ENCODE assay signal across 11 cellular contexts in the genomic region with DNA sequence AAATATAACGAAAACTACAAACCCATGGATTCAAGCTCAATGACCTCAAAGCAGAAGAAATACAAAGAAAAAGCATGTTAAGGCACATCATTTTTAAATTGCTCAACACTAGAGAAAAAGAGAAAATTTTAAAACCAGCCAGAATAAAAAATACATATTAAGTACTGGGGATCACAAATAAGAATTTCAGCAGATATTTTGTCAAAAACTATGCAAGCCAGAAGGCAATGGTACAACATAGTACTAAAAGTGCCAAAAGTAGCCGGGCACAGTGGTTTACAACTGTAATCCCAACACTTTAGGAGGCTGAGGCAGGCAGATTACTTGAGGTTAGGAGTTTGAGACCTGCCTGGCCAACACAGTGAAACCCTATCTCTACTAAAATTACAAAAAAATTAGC. TPM values are rescaled to one million over a fixed set of nuclear protein-coding genes. Genes with fewer than 3 reads are reported as not detected.
DNase-seq lines count a peak whose midpoint lies in the region; ATAC-seq and TF ChIP-seq lines count a peak whose summit lies in the region.
"Had no signal": no experiment of that assay in that cellular context is flagged by ENCODE, and none has a peak within 500 bp of the region (broad histone marks: within the 10 kb centered on the region; RNA-seq: fewer than 3 reads in every experiment).

No MANE protein-coding gene starts in this region.

- H3K9me3 ChIP-seq in HCT116 (ENCODE audit: control insufficient read depth in 1 of 2, insufficient read depth in 1 of 2, low read depth in 1 of 2, low read length in 2 of 2) (peaks cover 0 to 8% of the 10 kb centered on the region in 2 experiments; a peak in 3 of 4 replicates), OCI-LY7 (ENCODE audit: low read length) (peaks cover 30% of the 10 kb centered on the region), ascending aorta (peaks cover 15 to 17% of the 10 kb centered on the region in 2 donors)

- no peak for TF ChIP-seq CTCF in HCT116 (IDR thresholded peaks at IDR 0.05 in 2 of 3, conservative IDR thresholded peaks at IDR 0.05 in 1 of 3; ENCODE audit: borderline replicate concordance in 1 of 3, insufficient read depth in 1 of 3, low read depth in 2 of 3, low read length in 2 of 3)
- no peak for TF ChIP-seq CTCF in OCI-LY7 (conservative IDR thresholded peaks at IDR 0.05; ENCODE audit: low read length)
- no peak for TF ChIP-seq CTCF in ascending aorta (IDR thresholded peaks at IDR 0.05)

- POLR2A ChIA-PET in HCT116 (lab: Charles Lee), result no interaction called here
- POLR2A ChIA-PET in OCI-LY7 (lab: Charles Lee), result interaction anchor here (1.0 to 1.5 kb wide), 2 partner anchors 8 to 75 kb away, joined by 3 to 5 read pairs; no protein-coding TSS in a partner anchor

- H3K4me2 ChIP-seq in HCT116 (ENCODE audit: low read length), result no peak overlapping the region
- no peak overlapping the region for H3K4me2 ChIP-seq in OCI-LY7 (ENCODE audit: low read length)

- intact Hi-C loops in HCT116 (cut with micrococcal nuclease) (no loop called here), OCI-LY7 (cut with micrococcal nuclease; ENCODE audit: unreplicated experiment) (no loop called here), ascending aorta (cut with DNase I) (no loop called here)

- BruUV-seq in HCT116 (replicated peaks; lab: Mats Ljungman, UMichigan), result no TSS peak
- BruUV-seq in OCI-LY7 (replicated peaks; lab: Mats Ljungman, UMichigan), result no TSS peak

- no peak for TF ChIP-seq POLR2A in HCT116 (IDR thresholded peaks at IDR 0.05; ENCODE audit: borderline replicate concordance, extremely low read depth, insufficient read depth, insufficient read length)

- TF ChIP-seq RAD21 in HCT116 (IDR thresholded peaks at IDR 0.05; ENCODE audit: low read depth), result no peak

- no peak overlapping the region for H3K9ac ChIP-seq in HCT116 (ENCODE audit: low read length)

- CTCF ChIA-PET in HCT116 (lab: Charles Lee) (no interaction called here), OCI-LY7 (lab: Charles Lee; ENCODE audit: unreplicated experiment) (no interaction called here)

- H3K4me1 ChIP-seq in HCT116 (ENCODE audit: control insufficient read depth in 1 of 2, insufficient read depth in 2 of 2, low read length in 2 of 2) (peaks cover 3 to 13% of the 10 kb centered on the region in 2 experiments; a peak in 2 of 4 replicates), OCI-LY7 (ENCODE audit: insufficient read depth, low read length, poor library complexity, severe bottlenecking) (no peaks in the 10 kb centered on the region), ascending aorta (no peaks in the 10 kb centered on the region)
- H3K4me1 ChIP-seq: SJSA1 had no signal

- peaks cover 0 to 6% of the 10 kb centered on the region in 2 experiments; a peak in 1 of 4 replicates for H3K36me3 ChIP-seq in HCT116 (ENCODE audit: control insufficient read depth in 1 of 2, insufficient read depth in 2 of 2, low read length in 2 of 2)
- peaks cover 94% of the 10 kb centered on the region for H3K36me3 ChIP-seq in OCI-LY7 (ENCODE audit: insufficient read depth, low read length)
- peaks cover 4 to 13% of the 10 kb centered on the region in 2 donors for H3K36me3 ChIP-seq in ascending aorta
- H3K36me3 ChIP-seq: adrenal gland had no signal

- RAD21 ChIA-PET in HCT116 (lab: Charles Lee; ENCODE audit: low non-redundant PET in 1 of 2, low total read pairs in 2 of 2, uncharacterized antibody in 2 of 2, unreplicated experiment in 2 of 2), result no interaction called here

- H3K27me3 ChIP-seq in HCT116 (ENCODE audit: insufficient read depth, low read length), result no peaks in the 10 kb centered on the region
- H3K27me3 ChIP-seq in ascending aorta, result no peaks in the 10 kb centered on the region
- H3K27me3 ChIP-seq: adrenal gland, esophagus muscularis mucosa, SJSA1 had no signal

- H3K79me2 ChIP-seq in HCT116 (ENCODE audit: insufficient read depth, low read length) (peaks cover 67% of the 10 kb centered on the region), OCI-LY7 (ENCODE audit: insufficient read depth, low read depth, low read length) (peaks cover 95% of the 10 kb centered on the region)

- no peak overlapping the region for H2AFZ ChIP-seq in HCT116 (ENCODE audit: low read depth, low read length, poor library complexity, severe bottlenecking)
- H2AFZ ChIP-seq in OCI-LY7 (ENCODE audit: low read length), result no peak overlapping the region

- DNase-seq in DMS 273 treated with DMSO at 0.1 percent for 48 hours (lab: John Stamatoyannopoulos, UW), result peak; percentile 7
- DNase-seq in HCT116 (ENCODE audit: low read depth, low spot score), result peak; percentile 26
- DNase-seq in OCI-LY7 (ENCODE audit: low spot score), result peak; percentile 67
- DNase-seq in fibroblast of peridontal ligament (ENCODE audit: extremely low read depth), result peak; percentile 39
- no peak for DNase-seq in ascending aorta (ENCODE audit: low spot score in 2 of 2)
- DNase-seq: adrenal gland, KG1 had no signal

- H3K27ac ChIP-seq in HCT116 (ENCODE audit: low read depth, low read length) (no peak overlapping the region), OCI-LY7 (ENCODE audit: low read depth, low read length, poor library complexity, severe bottlenecking) (no peak overlapping the region), ascending aorta (no peak overlapping the region)
- H3K27ac ChIP-seq: adrenal gland, esophagus muscularis mucosa, SJSA1 had no signal

- ATAC-seq in HCT116 (no peak), HG02981 (IDR thresholded peaks at IDR 0.05; ENCODE audit: unreplicated experiment) (no peak), GM18502 (IDR thresholded peaks at IDR 0.05; ENCODE audit: poor library complexity, unreplicated experiment) (no peak)

- no peak overlapping the region for H3K4me3 ChIP-seq in HCT116 (replicated peaks in 1 of 2; ENCODE audit: low read depth in 1 of 2, low read length in 2 of 2)
- H3K4me3 ChIP-seq in OCI-LY7 (ENCODE audit: low read depth, low read length, poor library complexity, severe bottlenecking), result no peak overlapping the region
- H3K4me3 ChIP-seq in ascending aorta, result no peak overlapping the region
- H3K4me3 ChIP-seq: adrenal gland, esophagus muscularis mucosa, SJSA1 had no signal

- peaks cover 3% of the 10 kb centered on the region; the same call in 1 of the 2 replicates for H4K20me1 ChIP-seq in HCT116 (ENCODE audit: insufficient read depth)
- H4K20me1 ChIP-seq in OCI-LY7 (ENCODE audit: insufficient read depth, low read length), result no peaks in the 10 kb centered on the region

- H3K9me2 ChIP-seq in HCT116 (ENCODE audit: insufficient read depth) (no peaks in the 10 kb centered on the region), OCI-LY7 (ENCODE audit: insufficient read depth, low read length) (no peaks in the 10 kb centered on the region)

TF ChIP-seq in HCT116, 20 proteins besides CTCF, POLR2A, EP300 and RAD21:
- TF ChIP-seq CBX3 (IDR thresholded peaks at IDR 0.05; ENCODE audit: low read depth) (peak; percentile 88), ZBTB33 (IDR thresholded peaks at IDR 0.05; ENCODE audit: extremely low read depth, insufficient replicate concordance, low read length) (no peak)

RNA-seq across cellular contexts. Expression of gene SGPP1, which starts 10.2 kb away (rescaled TPM):
- total RNA-seq in HCT116 (2021; ENCODE audit: unreplicated experiment), result 17.7 TPM
- polyA plus RNA-seq in HCT116 (2012), result 4.5 and 5.9 TPM in 2 replicates
- 19.4 and 21.0 TPM in 2 replicates for total RNA-seq in OCI-LY7 (2014; rRNA removed; shearing (Covaris generic))
- total RNA-seq in OCI-LY7 (2022), result 35.4 and 45.4 TPM in 2 replicates
- total RNA-seq in ascending aorta, result 20.3 TPM

Comparison
In these comparisons a context has a peak if more than half of its experiments do, and no peak if none do; other contexts are left out.
1. DNase-seq: peak in DMS 273 treated with DMSO at 0.1 percent for 48 hours (single experiment), HCT116 (single experiment), OCI-LY7 (single experiment) and fibroblast of peridontal ligament (single experiment); none in ascending aorta (0 of 2).